ENCODE assay signal across 26 cellular contexts in genomic region chr16:47958726-47959125, GRCh38.
"Had no signal": no experiment of that assay in that cellular context is flagged by ENCODE, and none has a peak within 500 bp of the region (broad histone marks: within the 10 kb centered on the region; RNA-seq: fewer than 3 reads in every experiment).

No MANE protein-coding gene starts in this region.

- H3K4me1 ChIP-seq: gastrocnemius medialis, lower lobe of right lung, right lobe of liver, suprapubic skin, transverse colon, upper lobe of right lung, uterus had no signal

- H3K27me3 ChIP-seq: dorsolateral prefrontal cortex, gastrocnemius medialis, ovary, right lobe of liver, suprapubic skin, transverse colon, upper lobe of right lung, uterus had no signal

- H3K9me3 ChIP-seq: gastrocnemius medialis, lower lobe of right lung, ovary, right lobe of liver, suprapubic skin, transverse colon, upper lobe of right lung, uterus had no signal

- DNase-seq: dorsolateral prefrontal cortex; effector CD4-positive, alpha-beta T cell; endodermal cell; foreskin fibroblast; gastrocnemius medialis; head of caudate nucleus; left ventricle myocardium superior; lower lobe of right lung; naive thymus-derived CD8-positive, alpha-beta T cell; nephron progenitor cell; occipital lobe; ovary; posterior cingulate gyrus; retina; right lobe of liver; small intestine; stimulated activated CD4-positive, alpha-beta T cell treated with anti-CD3 and anti-CD28 coated beads, Interleukin-15, amount 100 ng/mL, for 24 hours; stimulated activated CD4-positive, alpha-beta T cell treated with anti-CD3 and anti-CD28 coated beads, Interleukin-2, amount 100 ng/mL, for 48 hours; stimulated activated naive B cell treated with anti-CD40 and anti-IgM and Interleukin-4, amounts not matched to agents 10 μg/mL and 1 μg/mL and 100 μg/mL, for 72 hours; stimulated activated naive CD8-positive, alpha-beta T cell treated with anti-CD3 and anti-CD28 coated beads, Interleukin-15, amount 100 ng/mL, for 72 hours; transverse colon; upper lobe of right lung; uterus had no signal

- H3K27ac ChIP-seq: dorsolateral prefrontal cortex, epithelial cell of prostate, gastrocnemius medialis, lower lobe of right lung, ovary, right lobe of liver, suprapubic skin, transverse colon, upper lobe of right lung, uterus had no signal

- ATAC-seq: esophagus mucosa; gastrocnemius medialis; left ventricle myocardium superior; lower lobe of right lung; naive thymus-derived CD8-positive, alpha-beta T cell; right lobe of liver; stimulated activated naive B cell treated with anti-CD40 and anti-IgM and Interleukin-4, amounts not matched to agents 10 μg/mL and 1 μg/mL and 100 μg/mL, for 72 hours; stimulated activated naive CD8-positive, alpha-beta T cell treated with anti-CD3 and anti-CD28 coated beads, Interleukin-15, amount 100 ng/mL, for 72 hours; upper lobe of right lung had no signal

- H3K4me3 ChIP-seq: dorsolateral prefrontal cortex, gastrocnemius medialis, lower lobe of right lung, ovary, right lobe of liver, suprapubic skin, transverse colon, upper lobe of right lung, uterus had no signal

- H3K36me3 ChIP-seq: gastrocnemius medialis, lower lobe of right lung, ovary, right lobe of liver, suprapubic skin, transverse colon, upper lobe of right lung, uterus had no signal
